In the genomic region with DNA sequence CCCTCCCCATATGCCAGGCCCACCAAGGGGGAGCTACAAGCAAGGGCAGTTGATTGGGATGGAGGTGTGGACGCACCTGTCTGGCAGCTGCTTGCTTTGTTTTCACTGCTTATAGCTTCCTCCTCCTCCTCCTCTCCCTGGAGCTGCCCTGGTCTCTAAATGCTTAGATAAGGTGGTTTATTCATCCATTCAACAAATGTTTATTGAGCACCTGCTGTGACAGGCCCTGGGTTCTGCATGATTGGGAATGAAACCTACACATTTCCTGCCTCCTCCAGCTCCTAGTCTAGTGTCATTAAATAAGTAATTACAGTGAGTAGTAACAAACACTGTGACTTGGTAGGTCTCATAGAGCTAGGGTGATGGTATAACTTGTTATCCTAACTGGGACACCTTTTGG, we compare ENCODE assay signal across 1 cellular context.
TF ChIP-seq lines count a peak whose summit lies in the region.

No MANE protein-coding gene starts in this region.

TF ChIP-seq in HEK293, 187 proteins besides CTCF, POLR2A, EP300 and RAD21 (continued from another document):
- TF ChIP-seq, protein P1, sequence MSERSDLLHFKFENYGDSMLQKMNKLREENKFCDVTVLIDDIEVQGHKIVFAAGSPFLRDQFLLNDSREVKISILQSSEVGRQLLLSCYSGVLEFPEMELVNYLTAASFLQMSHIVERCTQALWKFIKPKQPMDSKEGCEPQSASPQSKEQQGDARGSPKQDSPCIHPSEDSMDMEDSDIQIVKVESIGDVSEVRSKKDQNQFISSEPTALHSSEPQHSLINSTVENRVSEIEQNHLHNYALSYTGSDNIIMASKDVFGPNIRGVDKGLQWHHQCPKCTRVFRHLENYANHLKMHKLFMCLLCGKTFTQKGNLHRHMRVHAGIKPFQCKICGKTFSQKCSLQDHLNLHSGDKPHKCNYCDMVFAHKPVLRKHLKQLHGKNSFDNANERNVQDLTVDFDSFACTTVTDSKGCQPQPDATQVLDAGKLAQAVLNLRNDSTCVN (tag by site-specific recombination; optimal IDR thresholded peaks at IDR 0.05): no peak
- TF ChIP-seq, protein P2, sequence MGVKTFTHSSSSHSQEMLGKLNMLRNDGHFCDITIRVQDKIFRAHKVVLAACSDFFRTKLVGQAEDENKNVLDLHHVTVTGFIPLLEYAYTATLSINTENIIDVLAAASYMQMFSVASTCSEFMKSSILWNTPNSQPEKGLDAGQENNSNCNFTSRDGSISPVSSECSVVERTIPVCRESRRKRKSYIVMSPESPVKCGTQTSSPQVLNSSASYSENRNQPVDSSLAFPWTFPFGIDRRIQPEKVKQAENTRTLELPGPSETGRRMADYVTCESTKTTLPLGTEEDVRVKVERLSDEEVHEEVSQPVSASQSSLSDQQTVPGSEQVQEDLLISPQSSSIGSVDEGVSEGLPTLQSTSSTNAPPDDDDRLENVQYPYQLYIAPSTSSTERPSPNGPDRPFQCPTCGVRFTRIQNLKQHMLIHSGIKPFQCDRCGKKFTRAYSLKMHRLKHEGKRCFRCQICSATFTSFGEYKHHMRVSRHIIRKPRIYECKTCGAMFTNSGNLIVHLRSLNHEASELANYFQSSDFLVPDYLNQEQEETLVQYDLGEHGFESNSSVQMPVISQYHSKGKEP (tag by site-specific recombination; IDR thresholded peaks at IDR 0.05): peak; percentile 94
- TF ChIP-seq ZNF670 (tag by site-specific recombination; IDR thresholded peaks at IDR 0.05; ENCODE audit: low read depth) (no peak), ZBTB7A (tag by site-specific recombination; IDR thresholded peaks at IDR 0.05; ENCODE audit: low read depth) (no peak)
